In genomic region chr10:80448204-80448603, GRCh38 we compare ENCODE assay signal across 13 cellular contexts.
"Had no signal": no experiment of that assay in that cellular context is flagged by ENCODE, and none has a peak within 500 bp of the region (broad histone marks: within the 10 kb centered on the region; RNA-seq: fewer than 3 reads in every experiment).

No MANE protein-coding gene starts in this region.

- H3K9me3 Mint-ChIP-seq: activated T-helper 2 cell treated with anti-CD3 and anti-CD28 coated beads, Interferon-gamma antibody, Interleukin-2, Interleukin-4, amounts not matched to agents 10 μg/mL and 5 μg/mL and 100 μg/mL, durations not matched to agents 14 hours and 24 hours and 36 hours; endodermal cell; T-helper 1 cell treated with Interleukin-12 subunit alpha and Interleukin-12 subunit beta and Interleukin-4 antibody, amounts not matched to agents 30 μg/mL and 1 μg/mL, for 36 hours; WTC11 had no signal

- H3K36me3 Mint-ChIP-seq: WTC11 had no signal

- H3K27ac Mint-ChIP-seq: activated T-helper 2 cell treated with anti-CD3 and anti-CD28 coated beads, Interferon-gamma antibody, Interleukin-2, Interleukin-4, amounts not matched to agents 10 μg/mL and 5 μg/mL and 100 μg/mL, durations not matched to agents 14 hours and 24 hours and 36 hours; endodermal cell; T-helper 1 cell treated with Interleukin-12 subunit alpha and Interleukin-12 subunit beta and Interleukin-4 antibody, amounts not matched to agents 30 μg/mL and 1 μg/mL, for 36 hours; WTC11 had no signal

- H2AFZ ChIP-seq: parathyroid adenoma had no signal

- H3K4me3 Mint-ChIP-seq: endodermal cell; T-helper 1 cell treated with Interleukin-12 subunit alpha and Interleukin-12 subunit beta and Interleukin-4 antibody, amounts not matched to agents 30 μg/mL and 1 μg/mL, for 36 hours; WTC11 had no signal

- H3K36me3 ChIP-seq: ascending aorta, gastrocnemius medialis, neutrophil, tibial nerve had no signal

- H3K27ac ChIP-seq: ascending aorta, gastrocnemius medialis, neutrophil, parathyroid adenoma had no signal

- H3K9me3 ChIP-seq: ascending aorta, gastrocnemius medialis, neutrophil had no signal

- DNase-seq: activated CD4-positive, alpha-beta T cell treated with anti-CD3 and anti-CD28 coated beads for 48 hours; endodermal cell; gastrocnemius medialis; islet precursor cell; stimulated activated CD4-positive, alpha-beta T cell treated with anti-CD3 and anti-CD28 coated beads, Interleukin-2, amount 100 ng/mL, for 24 hours; substantia nigra had no signal

- H3K4me3 ChIP-seq: ascending aorta, gastrocnemius medialis, tibial nerve had no signal

- ATAC-seq: gastrocnemius medialis, WTC11 had no signal

- H3K27me3 ChIP-seq: ascending aorta, gastrocnemius medialis, neutrophil, tibial nerve had no signal
